8 cellular contexts compared by ENCODE assay signal in genomic region chr9:19379283-19379682, GRCh38. TPM values are rescaled to one million over a fixed set of nuclear protein-coding genes. Genes with fewer than 3 reads are reported as not detected.
DNase-seq lines count a peak whose midpoint lies in the region; ATAC-seq lines count a peak whose summit lies in the region.

No MANE protein-coding gene starts in this region.

- peak overlapping the region; percentile 96 for H3K4me3 Mint-ChIP-seq in activated T-helper 17 cell treated with anti-CD3 and anti-CD28 coated beads, Interleukin-2, amount 50 U/mL, for 72 hours

- no peaks in the 10 kb centered on the region for H3K9me3 Mint-ChIP-seq in activated T-helper 17 cell treated with anti-CD3 and anti-CD28 coated beads, Interleukin-2, amount 50 U/mL, for 72 hours

- H3K9ac ChIP-seq in iPS-20b (ENCODE audit: low read depth, low read length) (peak overlapping the region; percentile 100), subcutaneous abdominal adipose tissue (ENCODE audit: low read length in 5 of 5) (peak overlapping the region; percentile 84 to 98 (median 90))

- H3K4me3 ChIP-seq in iPS-20b (ENCODE audit: low read length): peak overlapping the region; percentile 99
- peak overlapping the region; percentile 78 to 99 (median 97) for H3K4me3 ChIP-seq in subcutaneous abdominal adipose tissue (ENCODE audit: low read depth in 1 of 5, low read length in 5 of 5)

- ATAC-seq in activated T-helper 17 cell treated with anti-CD3 and anti-CD28 coated beads, Interleukin-2, amount 50 U/mL, for 72 hours (replicated peaks): no peak
- no peak for ATAC-seq in HG02870 (IDR thresholded peaks at IDR 0.05; ENCODE audit: unreplicated experiment)

- H3K27me3 Mint-ChIP-seq in activated T-helper 17 cell treated with anti-CD3 and anti-CD28 coated beads, Interleukin-2, amount 50 U/mL, for 72 hours: no peaks in the 10 kb centered on the region

- peaks cover 8% of the 10 kb centered on the region; the same call in 1 of the 2 replicates for H3K4me1 ChIP-seq in iPS-20b (ENCODE audit: insufficient read depth, low read length)
- H3K4me1 ChIP-seq in subcutaneous abdominal adipose tissue (ENCODE audit: control insufficient read depth in 5 of 5, insufficient read depth in 5 of 5, low read length in 5 of 5): peaks cover 0 to 37% (median 34%) of the 10 kb centered on the region in 5 donors

- H3K36me3 ChIP-seq in iPS-20b (ENCODE audit: insufficient read depth, low read depth, low read length) (peaks cover 54% of the 10 kb centered on the region), subcutaneous abdominal adipose tissue (ENCODE audit: control insufficient read depth in 5 of 5, insufficient read depth in 5 of 5, low read length in 5 of 5) (peaks cover 31 to 49% (median 40%) of the 10 kb centered on the region in 5 donors)

- peak overlapping the region; percentile 97 for H3K27ac Mint-ChIP-seq in activated T-helper 17 cell treated with anti-CD3 and anti-CD28 coated beads, Interleukin-2, amount 50 U/mL, for 72 hours

- H3K27ac ChIP-seq in iPS-20b (ENCODE audit: low read length) (peak overlapping the region; percentile 99), subcutaneous abdominal adipose tissue (ENCODE audit: low read depth, low read length) (peak overlapping the region; percentile 81)

- H3K36me3 Mint-ChIP-seq in activated T-helper 17 cell treated with anti-CD3 and anti-CD28 coated beads, Interleukin-2, amount 50 U/mL, for 72 hours (ENCODE audit: low read depth): peaks cover 62% of the 10 kb centered on the region

- H3K9me3 ChIP-seq in iPS-20b (ENCODE audit: insufficient read depth, low read depth, low read length) (no peaks in the 10 kb centered on the region), subcutaneous abdominal adipose tissue (ENCODE audit: control insufficient read depth in 5 of 5, low read length in 5 of 5) (no peaks in the 10 kb centered on the region)

- peaks cover 23% of the 10 kb centered on the region for H3K4me1 Mint-ChIP-seq in activated T-helper 17 cell treated with anti-CD3 and anti-CD28 coated beads, Interleukin-2, amount 50 U/mL, for 72 hours

- DNase-seq in NCI-H82 (lab: John Stamatoyannopoulos, UW) (peak; percentile 20), NCI-H82 treated with DMSO at 0.1 percent for 48 hours (lab: John Stamatoyannopoulos, UW; ENCODE audit: unreplicated experiment) (no peak), NCI-H1105 (lab: John Stamatoyannopoulos, UW) (no peak), pons (ENCODE audit: low spot score) (no peak)

- H3K27me3 ChIP-seq in iPS-20b (ENCODE audit: insufficient read depth, low read length) (no peaks in the 10 kb centered on the region), subcutaneous abdominal adipose tissue (ENCODE audit: control insufficient read depth in 5 of 5, insufficient read depth in 4 of 5, low read length in 5 of 5) (no peaks in the 10 kb centered on the region)

RNA-seq across cellular contexts. Expression of gene RPS6, which starts 0.8 kb away (rescaled TPM):
- 1,000 to 10,000 TPM; 2,772 to 3,529 TPM for total RNA-seq in activated T-helper 17 cell treated with anti-CD3 and anti-CD28 coated beads, Interleukin-2, amount 50 U/mL, for 72 hours

RNA-seq across cellular contexts. Expression of gene ACER2, which starts 29.5 kb away (rescaled TPM):
- 1 to 10 TPM; 2.9 to 3.1 TPM for total RNA-seq in activated T-helper 17 cell treated with anti-CD3 and anti-CD28 coated beads, Interleukin-2, amount 50 U/mL, for 72 hours
